In the genomic region with DNA sequence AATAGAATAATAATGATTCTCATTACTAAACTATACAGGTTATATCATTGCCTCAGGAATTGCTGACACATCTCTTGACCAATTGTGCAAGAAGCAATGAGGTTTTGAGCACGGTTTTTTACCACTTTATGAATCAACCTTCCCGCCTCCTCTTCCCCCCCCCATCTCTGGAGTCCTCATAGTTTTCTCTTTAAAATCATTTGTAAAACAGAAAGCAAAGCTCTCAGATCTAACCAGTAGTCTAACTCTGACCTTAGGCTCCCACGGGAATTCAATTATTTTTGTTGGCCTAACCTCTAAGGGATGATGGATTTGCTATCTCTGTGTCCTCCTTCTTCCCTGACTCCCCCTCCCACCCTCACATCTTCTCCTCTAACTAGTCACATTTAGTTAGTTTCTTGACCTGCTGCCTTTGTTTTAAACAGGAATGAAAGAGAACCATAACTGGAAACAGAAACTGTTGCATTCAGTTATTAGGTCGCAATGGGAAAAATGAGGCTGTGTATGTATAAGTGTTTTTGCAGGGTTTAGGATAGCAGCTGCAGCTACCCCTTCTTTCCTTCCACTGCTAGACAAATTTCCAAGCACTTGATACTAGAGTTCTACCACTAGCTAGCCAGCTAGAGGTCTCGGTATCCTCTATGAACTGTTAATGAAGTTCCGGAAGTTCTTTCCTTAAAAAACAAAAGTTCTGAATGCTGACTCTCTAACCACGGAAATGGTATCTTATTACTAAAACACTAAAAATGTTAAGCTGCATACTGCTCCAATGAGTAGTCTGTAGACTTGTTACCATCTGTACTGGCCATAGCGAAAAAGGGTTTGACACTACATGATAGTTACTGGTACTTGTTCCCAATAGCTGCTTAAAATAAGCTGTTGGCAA, we compare ENCODE assay signal across 8 cellular contexts.
DNase-seq lines count a peak whose midpoint lies in the region; ATAC-seq and TF ChIP-seq lines count a peak whose summit lies in the region.

No MANE protein-coding gene starts in this region.

- no peaks in the 10 kb centered on the region for H3K9me3 Mint-ChIP-seq in activated CD4-positive, alpha-beta memory T cell treated with anti-CD3 and anti-CD28 coated beads for 36 hours

- POLR2A ChIA-PET in activated CD4-positive, alpha-beta memory T cell treated with anti-CD3 and anti-CD28 coated beads for 36 hours (lab: Charles Lee) = interaction anchor here (1.0 to 1.9 kb wide), 3 partner anchors 31 to 69 kb away, joined by 3 to 7 read pairs (median 7); partner anchors contain the start of gene SUDS3

- peak overlapping the region; percentile 86 for H3K27ac Mint-ChIP-seq in activated CD4-positive, alpha-beta memory T cell treated with anti-CD3 and anti-CD28 coated beads for 36 hours

- no peak for TF ChIP-seq CTCF in fibroblast of villous mesenchyme (IDR thresholded peaks at IDR 0.05; ENCODE audit: insufficient read depth, low read depth, low read length)

- H3K4me1 Mint-ChIP-seq in activated CD4-positive, alpha-beta memory T cell treated with anti-CD3 and anti-CD28 coated beads for 36 hours (ENCODE audit: low read depth) = peaks cover 41% of the 10 kb centered on the region

- DNase-seq in activated CD4-positive, alpha-beta memory T cell treated with anti-CD3 and anti-CD28 coated beads for 36 hours = peak; percentile 79
- DNase-seq in fibroblast of villous mesenchyme (ENCODE audit: low read depth) (peak; percentile 89), NCI-H748 treated with DMSO at 0.1 percent for 48 hours (lab: John Stamatoyannopoulos, UW) (no peak), SK-N-DZ (ENCODE audit: low spot score) (no peak), NCI-H510A (lab: John Stamatoyannopoulos, UW) (no peak)
- peak; percentile 31 for DNase-seq in stimulated activated CD4-positive, alpha-beta T cell treated with anti-CD3 and anti-CD28 coated beads, Interleukin-2, amount 100 ng/mL, for 4 hours (ENCODE audit: low read depth)

- ATAC-seq in GM19043 (IDR thresholded peaks at IDR 0.05; ENCODE audit: low read depth, unreplicated experiment) (peak; percentile 59), HG03432 (IDR thresholded peaks at IDR 0.05; ENCODE audit: unreplicated experiment) (peak; percentile 74)

- H3K27me3 Mint-ChIP-seq in activated CD4-positive, alpha-beta memory T cell treated with anti-CD3 and anti-CD28 coated beads for 36 hours = no peaks in the 10 kb centered on the region

- CTCF ChIA-PET in activated CD4-positive, alpha-beta memory T cell treated with anti-CD3 and anti-CD28 coated beads for 36 hours (lab: Charles Lee) = interaction anchor here (0.7 to 2.7 kb wide), 5 partner anchors 47 to 143 kb away, joined by 3 to 15 read pairs (median 5); partner anchors contain the start of genes SUDS3 and TAOK3

- H3K4me3 ChIP-seq in fibroblast of villous mesenchyme (ENCODE audit: low read depth, low read length) = peak overlapping the region; percentile 53

- no peaks in the 10 kb centered on the region for H3K36me3 Mint-ChIP-seq in activated CD4-positive, alpha-beta memory T cell treated with anti-CD3 and anti-CD28 coated beads for 36 hours

- intact Hi-C loops in activated CD4-positive, alpha-beta memory T cell treated with anti-CD3 and anti-CD28 coated beads for 36 hours (cut with micrococcal nuclease) = loop anchor here (1.0 to 10.0 kb wide), 5 partner anchors 52 to 253 kb away; no protein-coding TSS in a partner anchor

- H3K4me3 Mint-ChIP-seq in activated CD4-positive, alpha-beta memory T cell treated with anti-CD3 and anti-CD28 coated beads for 36 hours = peak overlapping the region; percentile 64

Comparison
In these comparisons a context has a peak if more than half of its experiments do, and no peak if none do; other contexts are left out.
1. DNase-seq: peak in activated CD4-positive, alpha-beta memory T cell treated with anti-CD3 and anti-CD28 coated beads for 36 hours (single experiment), fibroblast of villous mesenchyme (single experiment) and stimulated activated CD4-positive, alpha-beta T cell treated with anti-CD3 and anti-CD28 coated beads, Interleukin-2, amount 100 ng/mL, for 4 hours (single experiment); none in NCI-H748 treated with DMSO at 0.1 percent for 48 hours (single experiment), SK-N-DZ (single experiment) and NCI-H510A (single experiment).